Comparison of ENCODE assay signal across 9 cellular contexts in the genomic region with DNA sequence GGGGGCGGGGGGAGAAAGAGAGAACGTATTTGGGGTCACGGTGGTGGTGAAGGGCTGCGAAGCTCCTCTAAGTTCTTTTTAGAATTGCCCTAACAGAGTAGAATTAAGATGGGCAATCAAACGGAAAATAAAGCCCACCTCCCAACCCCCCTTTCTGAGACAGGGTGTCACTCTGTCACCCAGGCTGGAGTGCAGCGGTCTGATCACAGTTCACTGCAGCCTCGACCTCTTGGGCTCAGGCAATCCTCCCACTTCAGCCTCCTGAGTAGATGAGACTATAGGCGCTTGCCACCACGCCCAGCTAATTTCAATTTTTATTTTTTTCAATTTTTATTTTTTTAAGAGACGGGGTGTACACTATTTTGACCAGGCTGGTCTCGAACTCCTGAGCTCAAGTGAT. TPM values are rescaled to one million over a fixed set of nuclear protein-coding genes. Genes with fewer than 3 reads are reported as not detected.
DNase-seq lines count a peak whose midpoint lies in the region; ATAC-seq and TF ChIP-seq lines count a peak whose summit lies in the region.
"Had no signal": no experiment of that assay in that cellular context is flagged by ENCODE, and none has a peak within 500 bp of the region (broad histone marks: within the 10 kb centered on the region; RNA-seq: fewer than 3 reads in every experiment).

No MANE protein-coding gene starts in this region.

- no peak for ATAC-seq in thoracic aorta (ENCODE audit: insufficient number of reproducible peaks, low FRiP score, low read depth)
- no peak for ATAC-seq in HG02763 (IDR thresholded peaks at IDR 0.05; ENCODE audit: unreplicated experiment)
- ATAC-seq in GM21528 (IDR thresholded peaks at IDR 0.05; ENCODE audit: low FRiP score, unreplicated experiment), result no peak

- H3K9ac ChIP-seq in NT2/D1 (ENCODE audit: insufficient read length, low read depth), result peak overlapping the region; percentile 66

- TF ChIP-seq CTCF in choroid plexus epithelial cell (conservative IDR thresholded peaks at IDR 0.05; ENCODE audit: low read depth, low read length) (no peak), thoracic aorta (IDR thresholded peaks at IDR 0.05) (no peak)

- H3K27ac ChIP-seq in mesodermal cell (ENCODE audit: low read depth, low read length, severe bottlenecking), result peak overlapping the region; percentile 69
- peak overlapping the region; percentile 88 to 100 for H3K27ac ChIP-seq in thoracic aorta

- peak overlapping the region; percentile 27 for H3K4me3 ChIP-seq in NT2/D1 (ENCODE audit: insufficient read length, low read depth)
- H3K4me3 ChIP-seq in choroid plexus epithelial cell (ENCODE audit: low read depth, low read length), result peak overlapping the region; percentile 97
- H3K4me3 ChIP-seq in mesodermal cell (ENCODE audit: extremely low read depth, insufficient read depth, low read length, poor library complexity, severe bottlenecking), result peak overlapping the region; percentile 95
- peak overlapping the region; percentile 100 for H3K4me3 ChIP-seq in thoracic aorta

- H3K36me3 ChIP-seq in NT2/D1 (ENCODE audit: insufficient read depth, insufficient read length, low read length) (peaks cover 25% of the 10 kb centered on the region), mesodermal cell (ENCODE audit: control insufficient read depth, insufficient read depth, low read length) (peaks cover 3% of the 10 kb centered on the region), thoracic aorta (no peaks in the 10 kb centered on the region)

- 78 to 83% methylated on average over 5 of the region's 11 CpGs for WGBS in mesodermal cell (ENCODE audit: insufficient coverage in 2 of 2), 2 experiments

- H3K4me1 ChIP-seq in NT2/D1 (ENCODE audit: insufficient read depth, insufficient read length) (peaks cover 15% of the 10 kb centered on the region), mesodermal cell (ENCODE audit: control insufficient read depth, insufficient read depth, low read length, poor library complexity, severe bottlenecking) (peaks cover 17% of the 10 kb centered on the region), thoracic aorta (ENCODE audit: control insufficient read depth in 1 of 2, low read depth in 2 of 2) (peaks cover 16 to 43% of the 10 kb centered on the region in 2 donors)

- DNase-seq in NT2/D1 (ENCODE audit: low read depth, low spot score) (no peak), choroid plexus epithelial cell (ENCODE audit: low read depth) (no peak), thoracic aorta (ENCODE audit: low spot score) (no peak), 8988T (no peak)
- DNase-seq: NK-92 treated with Interleukin-12 subunit alpha and Interleukin-12 subunit beta, amount 100 ng/mL, for 24 hours; stimulated activated naive CD4-positive, alpha-beta T cell treated with Interleukin-2 at 50 U/mL for 16 hours had no signal

- no peaks in the 10 kb centered on the region for H3K27me3 ChIP-seq in NT2/D1 (ENCODE audit: insufficient read depth, insufficient read length)
- H3K27me3 ChIP-seq in thoracic aorta (replicated peaks; ENCODE audit: insufficient read depth), result no peaks in the 10 kb centered on the region

- H3K9me3 ChIP-seq in NT2/D1 (ENCODE audit: insufficient read depth, low read length) (no peaks in the 10 kb centered on the region), mesodermal cell (ENCODE audit: control insufficient read depth, low read length) (no peaks in the 10 kb centered on the region), thoracic aorta (no peaks in the 10 kb centered on the region)

RNA-seq across cellular contexts. Expression of a gene that starts 0.7 kb away (rescaled TPM):
- 138 TPM for polyA plus RNA-seq in mesodermal cell (2013, experiment 1 of 2)
- polyA plus RNA-seq in mesodermal cell (2013, experiment 2 of 2), result 99.8 TPM
- total RNA-seq in thoracic aorta, result 100 to 1,000 TPM; 579 to 938 TPM

RNA-seq across cellular contexts. Expression of a gene that starts 34.9 kb away (rescaled TPM):
- 32.3 TPM for polyA plus RNA-seq in mesodermal cell (2013, experiment 1 of 2)
- polyA plus RNA-seq in mesodermal cell (2013, experiment 2 of 2), result 23.9 TPM
- total RNA-seq in thoracic aorta, result 10 to 100 TPM; 63.2 to 95.6 TPM

RNA-seq across cellular contexts. Expression of a gene that starts 35.5 kb away (rescaled TPM):
- 45.9 TPM for polyA plus RNA-seq in mesodermal cell (2013, experiment 1 of 2)
- polyA plus RNA-seq in mesodermal cell (2013, experiment 2 of 2), result 39.3 TPM
- total RNA-seq in thoracic aorta, result 100 to 1,000 TPM; 217 to 360 TPM

Comparison
In these comparisons a context has a peak if more than half of its experiments do, and no peak if none do; other contexts are left out.
1. H3K4me3 ChIP-seq: peak in every context shown above with its lines; median percentile 100 in thoracic aorta; 97 in choroid plexus epithelial cell; 95 in mesodermal cell; 27 in NT2/D1.